ENCODE assay signal across 12 cellular contexts in the genomic region with DNA sequence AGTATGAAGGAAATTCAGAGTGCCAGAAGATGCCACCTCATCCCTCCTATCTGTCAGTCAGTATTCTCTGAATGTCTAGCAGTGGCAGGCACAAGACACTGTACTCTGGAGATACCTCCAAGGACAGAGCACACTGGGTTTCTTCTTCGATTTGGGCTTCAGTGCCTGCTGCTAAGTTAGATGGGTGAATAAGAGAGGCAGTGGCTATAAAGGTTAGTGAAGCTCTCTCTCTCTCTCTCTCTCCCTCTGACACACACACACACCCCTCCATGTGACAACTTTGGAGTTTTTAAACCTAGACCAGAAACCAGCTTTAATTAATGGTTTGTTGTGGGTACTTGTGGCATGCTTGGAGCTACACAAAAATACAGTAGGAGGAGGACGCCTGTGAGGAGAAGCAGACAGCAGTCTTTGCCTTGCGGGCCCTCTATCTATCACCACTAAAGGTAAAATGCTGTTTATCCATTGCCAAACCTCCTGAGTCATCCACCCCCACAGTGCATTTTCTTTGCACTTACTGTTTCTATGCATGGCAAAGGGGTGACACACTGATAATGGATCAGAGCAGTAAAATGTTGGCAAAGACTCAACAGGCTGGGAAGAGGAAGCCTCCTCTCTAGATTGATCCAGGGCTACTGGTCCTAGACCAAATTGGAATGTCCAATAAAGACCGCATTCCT.
DNase-seq lines count a peak whose midpoint lies in the region; ATAC-seq, FAIRE-seq and TF ChIP-seq lines count a peak whose summit lies in the region.
"Had no signal": no experiment of that assay in that cellular context is flagged by ENCODE, and none has a peak within 500 bp of the region (broad histone marks: within the 10 kb centered on the region; RNA-seq: fewer than 3 reads in every experiment).

No MANE protein-coding gene starts in this region.

- no peaks in the 10 kb centered on the region for H3K36me3 Mint-ChIP-seq in neural crest cell (ENCODE audit: low read depth)
- H3K36me3 Mint-ChIP-seq: activated naive CD8-positive, alpha-beta T cell treated with anti-CD3 and anti-CD28 coated beads for 36 hours had no signal

- no peak overlapping the region for H3K27ac ChIP-seq in gastrocnemius medialis

- peak overlapping the region; percentile 41 for H3K4me3 Mint-ChIP-seq in neural crest cell
- H3K4me3 Mint-ChIP-seq: activated CD4-positive, alpha-beta T cell treated with anti-CD3 and anti-CD28 coated beads, Interleukin-2, amount 10 ng/mL, durations not matched to agents 24 days and 14 days; activated naive CD8-positive, alpha-beta T cell treated with anti-CD3 and anti-CD28 coated beads for 36 hours had no signal

- no peak for TF ChIP-seq POLR2A in gastrocnemius medialis (IDR thresholded peaks at IDR 0.05)

- no peak for TF ChIP-seq CTCF in neural crest cell (conservative IDR thresholded peaks at IDR 0.05)
- TF ChIP-seq CTCF in gastrocnemius medialis (IDR thresholded peaks at IDR 0.05 in 4 of 5, conservative IDR thresholded peaks at IDR 0.05 in 1 of 5): no peak
- no peak for TF ChIP-seq CTCF in D721Med (IDR thresholded peaks at IDR 0.05; ENCODE audit: insufficient read depth, missing control alignments)

- ATAC-seq in gastrocnemius medialis (no peak), GM21825 (IDR thresholded peaks at IDR 0.05; ENCODE audit: unreplicated experiment) (no peak)
- ATAC-seq: mucosa of descending colon had no signal

- no peak for FAIRE-seq in D721Med (lab: Jason Lieb, UNC)

- H3K4me1 ChIP-seq in gastrocnemius medialis: peaks cover 0 to 7% of the 10 kb centered on the region in 2 donors

- H3K9me3 Mint-ChIP-seq in neural crest cell: no peaks in the 10 kb centered on the region
- H3K9me3 Mint-ChIP-seq: activated CD4-positive, alpha-beta T cell treated with anti-CD3 and anti-CD28 coated beads, Interleukin-2, amount 10 ng/mL, durations not matched to agents 24 days and 14 days; activated naive CD8-positive, alpha-beta T cell treated with anti-CD3 and anti-CD28 coated beads for 36 hours had no signal

- in situ Hi-C loops in gastrocnemius medialis (cut with MboI; ENCODE audit: low sequenced_read_pairs in 4 of 4): loop anchor here in 2 of 4 donors (5.0 to 25.0 kb wide), 3 partner anchors 243 to 561 kb away; no protein-coding TSS in a partner anchor

- no peak overlapping the region for H3K27ac Mint-ChIP-seq in neural crest cell (ENCODE audit: unreplicated experiment)
- H3K27ac Mint-ChIP-seq: activated CD4-positive, alpha-beta T cell treated with anti-CD3 and anti-CD28 coated beads, Interleukin-2, amount 10 ng/mL, durations not matched to agents 24 days and 14 days; activated naive CD8-positive, alpha-beta T cell treated with anti-CD3 and anti-CD28 coated beads for 36 hours had no signal

- H3K27me3 Mint-ChIP-seq in neural crest cell (ENCODE audit: low read depth): peaks cover 29% of the 10 kb centered on the region

- H3K27me3 ChIP-seq in gastrocnemius medialis: peaks cover 0 to 5% (median 0%) of the 10 kb centered on the region in 3 donors

- DNase-seq in EL (peak; percentile 99), NCI-H226 (peak; percentile 100), epidermal melanocyte (ENCODE audit: insufficient read length, low spot score) (peak; percentile 33), neural crest cell (ENCODE audit: low read depth, low spot score) (no peak), gastrocnemius medialis (no peak), D721Med (ENCODE audit: insufficient read length, low spot score) (no peak), NOMO-1 treated with dmso at 0.1 percent for 144 hours (lab: John Stamatoyannopoulos, UW; ENCODE audit: unreplicated experiment) (no peak)
- DNase-seq: activated CD4-positive, alpha-beta T cell treated with anti-CD3 and anti-CD28 coated beads, Interleukin-2, amount 10 ng/mL, durations not matched to agents 24 days and 14 days; activated naive CD8-positive, alpha-beta T cell treated with anti-CD3 and anti-CD28 coated beads for 36 hours; MM.1S; mucosa of descending colon had no signal

- H3K4me3 ChIP-seq in gastrocnemius medialis: no peak overlapping the region
- H3K4me3 ChIP-seq: mucosa of descending colon had no signal

- H3K9me3 ChIP-seq in gastrocnemius medialis: no peaks in the 10 kb centered on the region
- H3K9me3 ChIP-seq: mucosa of descending colon had no signal

- peaks cover 11% of the 10 kb centered on the region for H3K4me1 Mint-ChIP-seq in neural crest cell

- no peaks in the 10 kb centered on the region for H3K36me3 ChIP-seq in gastrocnemius medialis

- intact Hi-C loops in gastrocnemius medialis (cut with DNase I; ENCODE audit: low total_unique reads): no loop called here

Comparison
In these comparisons a context has a peak if more than half of its experiments do, and no peak if none do; other contexts are left out.
1. DNase-seq: peak in EL (single experiment), NCI-H226 (single experiment) and epidermal melanocyte (single experiment); none in neural crest cell (single experiment), gastrocnemius medialis (0 of 2), D721Med (single experiment) and NOMO-1 treated with dmso at 0.1 percent for 144 hours (single experiment).